In genomic region chr10:71236822-71237682, GRCh38 we compare ENCODE assay signal across 29 cellular contexts. TPM values are rescaled to one million over a fixed set of nuclear protein-coding genes. Genes with fewer than 3 reads are reported as not detected.
DNase-seq lines count a peak whose midpoint lies in the region; ATAC-seq, FAIRE-seq and TF ChIP-seq lines count a peak whose summit lies in the region.
"Had no signal": no experiment of that assay in that cellular context is flagged by ENCODE, and none has a peak within 500 bp of the region (broad histone marks: within the 10 kb centered on the region; RNA-seq: fewer than 3 reads in every experiment).

No MANE protein-coding gene starts in this region.

- no peak for FAIRE-seq in A549 (lab: Jason Lieb, UNC)
- FAIRE-seq: urothelium cell line had no signal

- no peak overlapping the region for H4K8ac ChIP-seq in neuronal stem cell (ENCODE audit: low read depth, low read length)

- no peaks in the 10 kb centered on the region for H3K36me3 Mint-ChIP-seq in activated T-cell treated with anti-CD3 and anti-CD28 coated beads, Interleukin-2, amount 50 U/mL, for 72 hours (ENCODE audit: insufficient read depth in 2 of 2)
- no peaks in the 10 kb centered on the region for H3K36me3 Mint-ChIP-seq in activated CD4-positive, alpha-beta T cell treated with anti-CD3 and anti-CD28 coated beads, Interleukin-2, amount 10 ng/mL, durations not matched to agents 24 days and 14 days (ENCODE audit: low read depth)
- H3K36me3 Mint-ChIP-seq: activated naive CD8-positive, alpha-beta T cell treated with anti-CD3 and anti-CD28 coated beads for 36 hours; naive thymus-derived CD4-positive, alpha-beta T cell had no signal

- no peak overlapping the region for H3K4ac ChIP-seq in neuronal stem cell (ENCODE audit: low read length)

- H3K27ac ChIP-seq in A549 (no peak overlapping the region), HEK293 (ENCODE audit: extremely low read depth, low read depth, low read length) (peak overlapping the region; percentile 89; the same call in 1 of the 2 replicates), hepatocyte (peak overlapping the region; percentile 88), neuronal stem cell (replicated peaks; ENCODE audit: low read length) (no peak overlapping the region)

- no peak for TF ChIP-seq RAD21 in A549 (conservative IDR thresholded peaks at IDR 0.05 in 1 of 2, IDR thresholded peaks at IDR 0.05 in 1 of 2)

- H3K23ac ChIP-seq in neuronal stem cell (ENCODE audit: low read depth, low read length, poor library complexity): no peak overlapping the region

- H3K9ac ChIP-seq in neuronal stem cell (ENCODE audit: low read depth, low read length, poor library complexity): no peak overlapping the region

- no peak overlapping the region for H3K27ac Mint-ChIP-seq in activated T-cell treated with anti-CD3 and anti-CD28 coated beads, Interleukin-2, amount 50 U/mL, for 72 hours
- no peak overlapping the region for H3K27ac Mint-ChIP-seq in activated CD4-positive, alpha-beta T cell treated with anti-CD3 and anti-CD28 coated beads, Interleukin-2, amount 10 ng/mL, durations not matched to agents 24 days and 14 days
- H3K27ac Mint-ChIP-seq: activated naive CD8-positive, alpha-beta T cell treated with anti-CD3 and anti-CD28 coated beads for 36 hours; naive thymus-derived CD4-positive, alpha-beta T cell had no signal

- peaks cover 49% of the 10 kb centered on the region for H3K79me2 ChIP-seq in hepatocyte

- H3K9me3 ChIP-seq in A549 (no peaks in the 10 kb centered on the region), HEK293 (ENCODE audit: control insufficient read depth, insufficient read depth, low read depth, low read length) (no peaks in the 10 kb centered on the region), hepatocyte (ENCODE audit: low read depth) (no peaks in the 10 kb centered on the region), neuronal stem cell (replicated peaks in 1 of 2; ENCODE audit: control insufficient read depth in 2 of 2, insufficient read depth in 1 of 2, low read depth in 1 of 2, low read length in 2 of 2) (no peaks in the 10 kb centered on the region)
- H3K9me3 ChIP-seq: BE2C had no signal

- WGBS in A549 (ENCODE audit: missing lambda C conversion rate): 60% methylated on average over 15 of the region's 15 CpGs
- WGBS in hepatocyte (ENCODE audit: low lambda C conversion rate, missing lambda C conversion rate): 61% methylated on average over 15 of the region's 15 CpGs
- WGBS in neuronal stem cell (ENCODE audit: extremely low coverage in 2 of 2, insufficient read length in 2 of 2, insufficient replicate concordance in 1 of 2), 2 donors: no CpG with 5 or more reads among the region's 15 CpGs

- H2BK12ac ChIP-seq in neuronal stem cell (ENCODE audit: low read length): no peak overlapping the region

- H2AFZ ChIP-seq in hepatocyte (no peak overlapping the region), neuronal stem cell (ENCODE audit: low read length) (no peak overlapping the region)

- no peak overlapping the region for H2BK15ac ChIP-seq in neuronal stem cell (ENCODE audit: low read length)

- no peak for TF ChIP-seq POLR2A in A549 (IDR thresholded peaks at IDR 0.05; ENCODE audit: low read length)

- CTCF ChIA-PET in A549 (lab: Yijun Ruan, JAX) (interaction anchor here (0.5 to 3.1 kb wide), 5 partner anchors 15 to 374 kb away, joined by 3 to 14 read pairs (median 6); no protein-coding TSS in a partner anchor), HEK293 (lab: Yijun Ruan, JAX) (interaction anchor here (0.6 to 1.4 kb wide), 7 partner anchors 24 to 718 kb away, joined by 3 to 8 read pairs (median 4); partner anchors contain the start of gene UNC5B)

- TF ChIP-seq EP300 in A549 (IDR thresholded peaks at IDR 0.05): no peak

- H2BK5ac ChIP-seq in neuronal stem cell (ENCODE audit: low read length): peak overlapping the region; percentile 14

- no peak overlapping the region for H2BK120ac ChIP-seq in neuronal stem cell (ENCODE audit: low read depth, low read length)

- H3K4me1 ChIP-seq in A549 (no peaks in the 10 kb centered on the region), HEK293 (ENCODE audit: control insufficient read depth, insufficient read depth, low read length) (peaks cover 58% of the 10 kb centered on the region), hepatocyte (ENCODE audit: insufficient read depth) (peaks cover 84% of the 10 kb centered on the region), neuronal stem cell (ENCODE audit: control insufficient read depth in 2 of 2, insufficient read depth in 1 of 2, low read depth in 1 of 2, low read length in 2 of 2) (peaks cover 4 to 7% of the 10 kb centered on the region in 2 donors)

- H3K9me2 ChIP-seq in hepatocyte (replicated peaks; ENCODE audit: insufficient read depth): no peaks in the 10 kb centered on the region

- H3K4me1 Mint-ChIP-seq in activated T-cell treated with anti-CD3 and anti-CD28 coated beads, Interleukin-2, amount 50 U/mL, for 72 hours (ENCODE audit: low read depth): no peaks in the 10 kb centered on the region
- H3K4me1 Mint-ChIP-seq in activated CD4-positive, alpha-beta T cell treated with anti-CD3 and anti-CD28 coated beads, Interleukin-2, amount 10 ng/mL, durations not matched to agents 24 days and 14 days: no peaks in the 10 kb centered on the region
- H3K4me1 Mint-ChIP-seq: activated naive CD8-positive, alpha-beta T cell treated with anti-CD3 and anti-CD28 coated beads for 36 hours; naive thymus-derived CD4-positive, alpha-beta T cell had no signal

- H3K9me3 Mint-ChIP-seq in activated T-cell treated with anti-CD3 and anti-CD28 coated beads, Interleukin-2, amount 50 U/mL, for 72 hours: no peaks in the 10 kb centered on the region
- H3K9me3 Mint-ChIP-seq in activated CD4-positive, alpha-beta T cell treated with anti-CD3 and anti-CD28 coated beads, Interleukin-2, amount 10 ng/mL, durations not matched to agents 24 days and 14 days: no peaks in the 10 kb centered on the region
- H3K9me3 Mint-ChIP-seq: activated naive CD8-positive, alpha-beta T cell treated with anti-CD3 and anti-CD28 coated beads for 36 hours; dendritic cell treated with granulocyte-macrophage colony-stimulating factor and Interleukin-4, amounts not matched to agents 40 ng/mL and 50 ng/mL, for 4 days; naive thymus-derived CD4-positive, alpha-beta T cell had no signal

- H3K4me2 ChIP-seq in A549: no peak overlapping the region
- H3K4me2 ChIP-seq in hepatocyte: peak overlapping the region; percentile 58
- H3K4me2 ChIP-seq in neuronal stem cell (ENCODE audit: insufficient read depth, low read length, poor library complexity, severe bottlenecking): no peak overlapping the region

- no peaks in the 10 kb centered on the region for H3K36me3 ChIP-seq in HEK293 (ENCODE audit: control insufficient read depth in 2 of 2, insufficient read depth in 1 of 2, low read length in 2 of 2)
- no peaks in the 10 kb centered on the region for H3K36me3 ChIP-seq in hepatocyte (replicated peaks; ENCODE audit: insufficient read depth, low read depth)
- no peaks in the 10 kb centered on the region for H3K36me3 ChIP-seq in neuronal stem cell (replicated peaks in 1 of 2; ENCODE audit: control insufficient read depth in 2 of 2, insufficient read depth in 2 of 2, low read length in 2 of 2)

- H4K20me1 ChIP-seq in hepatocyte (ENCODE audit: insufficient read depth, poor library complexity, severe bottlenecking): no peaks in the 10 kb centered on the region

- H3K27me3 Mint-ChIP-seq in activated T-cell treated with anti-CD3 and anti-CD28 coated beads, Interleukin-2, amount 50 U/mL, for 72 hours (ENCODE audit: low read depth): no peaks in the 10 kb centered on the region
- H3K27me3 Mint-ChIP-seq in activated CD4-positive, alpha-beta T cell treated with anti-CD3 and anti-CD28 coated beads, Interleukin-2, amount 10 ng/mL, durations not matched to agents 24 days and 14 days: no peaks in the 10 kb centered on the region
- H3K27me3 Mint-ChIP-seq: activated naive CD8-positive, alpha-beta T cell treated with anti-CD3 and anti-CD28 coated beads for 36 hours; naive thymus-derived CD4-positive, alpha-beta T cell had no signal

- H3K18ac ChIP-seq in neuronal stem cell (ENCODE audit: low read length): peak overlapping the region; percentile 57

- no peak overlapping the region for H3K14ac ChIP-seq in neuronal stem cell (ENCODE audit: low read length)

- no peak for TF ChIP-seq CTCF in A549 (IDR thresholded peaks at IDR 0.05)
- TF ChIP-seq CTCF in HEK293 (tag by site-specific recombination; IDR thresholded peaks at IDR 0.05): no peak
- TF ChIP-seq CTCF in hepatocyte (IDR thresholded peaks at IDR 0.05; ENCODE audit: poor library complexity): no peak

- no peak overlapping the region for H3K4me3 Mint-ChIP-seq in activated T-cell treated with anti-CD3 and anti-CD28 coated beads, Interleukin-2, amount 50 U/mL, for 72 hours
- no peak overlapping the region for H3K4me3 Mint-ChIP-seq in activated CD4-positive, alpha-beta T cell treated with anti-CD3 and anti-CD28 coated beads, Interleukin-2, amount 10 ng/mL, durations not matched to agents 24 days and 14 days
- H3K4me3 Mint-ChIP-seq: activated naive CD8-positive, alpha-beta T cell treated with anti-CD3 and anti-CD28 coated beads for 36 hours; dendritic cell treated with granulocyte-macrophage colony-stimulating factor and Interleukin-4, amounts not matched to agents 40 ng/mL and 50 ng/mL, for 4 days; naive thymus-derived CD4-positive, alpha-beta T cell had no signal

- intact Hi-C loops in activated CD4-positive, alpha-beta T cell treated with anti-CD3 and anti-CD28 coated beads, Interleukin-2, amount 10 ng/mL, durations not matched to agents 24 days and 14 days (cut with micrococcal nuclease): no loop called here

- POLR2A ChIA-PET in A549 (lab: Yijun Ruan, JAX) (no interaction called here), HEK293 (lab: Yijun Ruan, JAX) (interaction anchor here (0.9 to 2.1 kb wide), 5 partner anchors 11 to 25 kb away, joined by 3 to 8 read pairs (median 4); no protein-coding TSS in a partner anchor)

- ATAC-seq in A549: no peak
- ATAC-seq in activated T-cell treated with anti-CD3 and anti-CD28 coated beads, Interleukin-2, amount 50 U/mL, for 72 hours (replicated peaks in 1 of 2): no peak
- ATAC-seq: left ventricle myocardium superior; naive thymus-derived CD4-positive, alpha-beta T cell; Panc1 had no signal

- peak overlapping the region; percentile 58 for H2AK5ac ChIP-seq in neuronal stem cell (ENCODE audit: low read depth, low read length)

- H3K4me3 ChIP-seq in A549 (no peak overlapping the region), HEK293 (ENCODE audit: low read depth, low read length) (no peak overlapping the region), hepatocyte (no peak overlapping the region), neuronal stem cell (ENCODE audit: low read length in 2 of 2) (no peak overlapping the region)
- H3K4me3 ChIP-seq: skin epidermis had no signal

- H3K27me3 ChIP-seq in hepatocyte (no peaks in the 10 kb centered on the region), neuronal stem cell (ENCODE audit: control insufficient read depth in 3 of 3, insufficient read depth in 3 of 3, low read depth in 1 of 3, low read length in 3 of 3) (peaks cover 0 to 38% (median 0%) of the 10 kb centered on the region in 3 experiments)
- H3K27me3 ChIP-seq: BE2C had no signal

- DNase-seq in A549 (ENCODE audit: low read depth in 1 of 2, low spot score in 1 of 2) (no peak), hepatocyte (ENCODE audit: low spot score) (no peak), neuronal stem cell (ENCODE audit: low spot score) (no peak), DMS79 treated with DMSO at 0.1 percent for 48 hours (lab: John Stamatoyannopoulos, UW) (no peak), NK-92 (lab: John Stamatoyannopoulos, UW; ENCODE audit: unreplicated experiment) (no peak)
- no peak for DNase-seq in activated T-cell treated with anti-CD3 and anti-CD28 coated beads, Interleukin-2, amount 50 U/mL, for 72 hours
- DNase-seq in activated CD4-positive, alpha-beta T cell treated with anti-CD3 and anti-CD28 coated beads, Interleukin-2, amount 10 ng/mL, durations not matched to agents 24 days and 14 days: no peak
- DNase-seq: activated CD4-positive, alpha-beta T cell treated with anti-CD3 and anti-CD28 coated beads, Interleukin-2, amount 50 U/mL, for 1 hour; activated effector memory CD4-positive, alpha-beta T cell treated with anti-CD3 and anti-CD28 coated beads, Interleukin-2, amount 50 U/mL, for 16 hours; activated naive CD8-positive, alpha-beta T cell treated with anti-CD3 and anti-CD28 coated beads for 36 hours; activated T-cell treated with anti-CD3 and anti-CD28 coated beads, Interleukin-2, amount 50 U/mL, for 1 hour; aorta; BE2C; caudate nucleus; DMS153; erythroblast; left ventricle myocardium superior; midbrain; MV-4-11; naive thymus-derived CD4-positive, alpha-beta T cell; NCI-H1436 treated with DMSO at 0.1 percent for 48 hours; NCI-H226; stimulated activated naive CD4-positive, alpha-beta T cell; T1000 had no signal

- H4K91ac ChIP-seq in neuronal stem cell (ENCODE audit: low read depth, low read length, poor library complexity): no peak overlapping the region

- no peaks in the 10 kb centered on the region for H3K79me1 ChIP-seq in neuronal stem cell (ENCODE audit: low read depth, low read length)

RNA-seq across cellular contexts. Expression of gene UNC5B, which starts 24.7 kb away (rescaled TPM):
- polyA plus RNA-seq in A549 (2011; rRNA removed) (1.0 and 1.3 TPM in 2 replicates), A549 (2017; fragmentation: RNase III; extraction: RNeasy Plus Mini Kit Qiagen cat#74134 plus additional on column Dnase treatment) (0.14 to 0.26 TPM (median 0.16 TPM) in 3 replicates), hepatocyte (10.9 and 12.7 TPM in 2 replicates)
- polyA plus RNA-seq in A549 (2012; cell fraction: cytosol; rRNA removed): 0.22 and 0.30 TPM in 2 replicates
- 0.72 and 0.83 TPM in 2 replicates for polyA plus RNA-seq in A549 (2012; cell fraction: nucleus; rRNA removed)
- 1.1 and 1.3 TPM in 2 replicates for polyA minus RNA-seq in A549 (2011; rRNA and poly(A)+ RNA removed)
- total RNA-seq in hepatocyte: 12.4 and 15.5 TPM in 2 replicates
- polyA plus RNA-seq in neuronal stem cell (2013, experiment 1 of 2): 2.8 TPM
- 2.8 TPM for polyA plus RNA-seq in neuronal stem cell (2013, experiment 2 of 2)
- under 1 TPM; 0.05 to 0.12 TPM for total RNA-seq in activated T-cell treated with anti-CD3 and anti-CD28 coated beads, Interleukin-2, amount 50 U/mL, for 72 hours
- 0.02 and 0.14 TPM in 2 replicates for total RNA-seq in activated CD4-positive, alpha-beta T cell treated with anti-CD3 and anti-CD28 coated beads, Interleukin-2, amount 10 ng/mL, durations not matched to agents 24 days and 14 days
- polyA plus RNA-seq: naive thymus-derived CD4-positive, alpha-beta T cell had no signal

Comparison
In these comparisons a context has a peak if more than half of its experiments do, and no peak if none do; other contexts are left out.
1. H3K27ac ChIP-seq: peak in HEK293 (single experiment) and hepatocyte (single experiment); none in A549 (0 of 2) and neuronal stem cell (single experiment).
2. RNA of gene UNC5B, which starts 24.7 kb away (total RNA-seq): 12.4 to 15.5 TPM in hepatocyte; 0.02 to 0.14 TPM in activated CD4-positive, alpha-beta T cell treated with anti-CD3 and anti-CD28 coated beads, Interleukin-2, amount 10 ng/mL, durations not matched to agents 24 days and 14 days and 0.05 to 0.12 TPM in activated T-cell treated with anti-CD3 and anti-CD28 coated beads, Interleukin-2, amount 50 U/mL, for 72 hours; every median in the first group is over 10 times any median in the second.